Comparison of ENCODE assay signal across 18 cellular contexts in genomic region chr10:29583674-29584073, GRCh38. TPM values are rescaled to one million over a fixed set of nuclear protein-coding genes. Genes with fewer than 3 reads are reported as not detected.
DNase-seq lines count a peak whose midpoint lies in the region; ATAC-seq and TF ChIP-seq lines count a peak whose summit lies in the region.
"Had no signal": no experiment of that assay in that cellular context is flagged by ENCODE, and none has a peak within 500 bp of the region (broad histone marks: within the 10 kb centered on the region; RNA-seq: fewer than 3 reads in every experiment).

No MANE protein-coding gene starts in this region.

- H3K4me2 ChIP-seq in hepatocyte, result no peak overlapping the region

- peaks cover 10% of the 10 kb centered on the region for H3K4me1 Mint-ChIP-seq in activated naive CD4-positive, alpha-beta T cell treated with anti-CD3 and anti-CD28 coated beads for 36 hours (ENCODE audit: low read depth)
- H3K4me1 Mint-ChIP-seq in natural killer cell treated with Interleukin-12 subunit alpha and Interleukin-12 subunit beta and Interleukin-15 and Interleukin-18, amount 100 ng/mL, for 72 hours (ENCODE audit: low read depth in 2 of 2), result no peaks in the 10 kb centered on the region
- H3K4me1 Mint-ChIP-seq: activated CD8-positive, alpha-beta memory T cell treated with anti-CD3 and anti-CD28 coated beads, Interleukin-2, amount 10 ng/mL, durations not matched to agents 7 days and 5 days; activated naive CD4-positive, alpha-beta T cell treated with anti-CD3 and anti-CD28 coated beads, Interleukin-2, amount 10 ng/mL, durations not matched to agents 7 days and 5 days had no signal

- WGBS in hepatocyte (ENCODE audit: low lambda C conversion rate, missing lambda C conversion rate), result 89% methylated on average over 9 of the region's 9 CpGs

- H3K4me3 ChIP-seq in hepatocyte (no peak overlapping the region), stomach smooth muscle (ENCODE audit: low read length in 2 of 2) (no peak overlapping the region)
- H3K4me3 ChIP-seq: cardiac muscle cell had no signal

- H2AFZ ChIP-seq in hepatocyte, result no peak overlapping the region
- H2AFZ ChIP-seq: parathyroid adenoma had no signal

- TF ChIP-seq CTCF in hepatocyte (IDR thresholded peaks at IDR 0.05; ENCODE audit: poor library complexity), result no peak

- H3K27ac Mint-ChIP-seq in activated naive CD4-positive, alpha-beta T cell treated with anti-CD3 and anti-CD28 coated beads, Interleukin-2, amount 50 U/mL, for 72 hours, result peak overlapping the region in 1 of 2 donors; percentile 34
- H3K27ac Mint-ChIP-seq in activated naive CD4-positive, alpha-beta T cell treated with anti-CD3 and anti-CD28 coated beads for 36 hours, result no peak overlapping the region
- H3K27ac Mint-ChIP-seq in natural killer cell treated with Interleukin-12 subunit alpha and Interleukin-12 subunit beta and Interleukin-15 and Interleukin-18, amount 100 ng/mL, for 72 hours, result no peak overlapping the region
- H3K27ac Mint-ChIP-seq: activated CD8-positive, alpha-beta memory T cell treated with anti-CD3 and anti-CD28 coated beads, Interleukin-2, amount 10 ng/mL, durations not matched to agents 7 days and 5 days; activated naive CD4-positive, alpha-beta T cell treated with anti-CD3 and anti-CD28 coated beads, Interleukin-2, amount 10 ng/mL, durations not matched to agents 7 days and 5 days had no signal

- no peak for DNase-seq in activated naive CD4-positive, alpha-beta T cell treated with anti-CD3 and anti-CD28 coated beads, Interleukin-2, amount 50 U/mL, for 72 hours (ENCODE audit: low spot score in 2 of 2)
- no peak for DNase-seq in activated naive CD4-positive, alpha-beta T cell treated with anti-CD3 and anti-CD28 coated beads for 36 hours
- DNase-seq in amniotic epithelial cell (ENCODE audit: low read depth) (peak; percentile 65), hepatocyte (ENCODE audit: low spot score) (no peak), D341Med (ENCODE audit: low spot score) (no peak)
- DNase-seq in natural killer cell treated with Interleukin-12 subunit alpha and Interleukin-12 subunit beta and Interleukin-15 and Interleukin-18, amount 100 ng/mL, for 72 hours (ENCODE audit: low spot score), result no peak
- DNase-seq: ACHN; activated CD8-positive, alpha-beta memory T cell treated with anti-CD3 and anti-CD28 coated beads, Interleukin-2, amount 10 ng/mL, durations not matched to agents 7 days and 5 days; activated naive CD4-positive, alpha-beta T cell treated with anti-CD3 and anti-CD28 coated beads, Interleukin-2, amount 10 ng/mL, durations not matched to agents 7 days and 5 days; islet precursor cell; NCI-H187 treated with DMSO at 0.1 percent for 48 hours; NCI-H510A treated with DMSO at 0.1 percent for 48 hours; OCI-M1; WERI-Rb-1 had no signal

- H3K79me2 ChIP-seq in hepatocyte, result peaks cover 36% of the 10 kb centered on the region

- H3K27me3 ChIP-seq in hepatocyte (no peaks in the 10 kb centered on the region), stomach smooth muscle (ENCODE audit: control insufficient read depth in 1 of 2, insufficient read depth in 2 of 2, low read length in 2 of 2) (no peaks in the 10 kb centered on the region)
- H3K27me3 ChIP-seq: cardiac muscle cell had no signal

- no peaks in the 10 kb centered on the region for H3K9me2 ChIP-seq in hepatocyte (replicated peaks; ENCODE audit: insufficient read depth)

- H3K9me3 ChIP-seq in hepatocyte (ENCODE audit: low read depth), result no peaks in the 10 kb centered on the region
- no peaks in the 10 kb centered on the region for H3K9me3 ChIP-seq in stomach smooth muscle (ENCODE audit: control insufficient read depth in 2 of 2, low read length in 2 of 2)

- H3K4me3 Mint-ChIP-seq in activated naive CD4-positive, alpha-beta T cell treated with anti-CD3 and anti-CD28 coated beads for 36 hours, result no peak overlapping the region
- H3K4me3 Mint-ChIP-seq in natural killer cell treated with Interleukin-12 subunit alpha and Interleukin-12 subunit beta and Interleukin-15 and Interleukin-18, amount 100 ng/mL, for 72 hours, result no peak overlapping the region
- H3K4me3 Mint-ChIP-seq: activated CD8-positive, alpha-beta memory T cell treated with anti-CD3 and anti-CD28 coated beads, Interleukin-2, amount 10 ng/mL, durations not matched to agents 7 days and 5 days; activated naive CD4-positive, alpha-beta T cell treated with anti-CD3 and anti-CD28 coated beads, Interleukin-2, amount 10 ng/mL, durations not matched to agents 7 days and 5 days had no signal

- peak; percentile 44 to 57 for ATAC-seq in activated naive CD4-positive, alpha-beta T cell treated with anti-CD3 and anti-CD28 coated beads, Interleukin-2, amount 50 U/mL, for 72 hours
- ATAC-seq in HG03442 (IDR thresholded peaks at IDR 0.05; ENCODE audit: unreplicated experiment), result no peak
- no peak for ATAC-seq in natural killer cell treated with Interleukin-12 subunit alpha and Interleukin-12 subunit beta and Interleukin-15 and Interleukin-18, amount 100 ng/mL, for 72 hours
- ATAC-seq: activated CD8-positive, alpha-beta memory T cell treated with anti-CD3 and anti-CD28 coated beads, Interleukin-2, amount 10 ng/mL, durations not matched to agents 7 days and 5 days had no signal

- H3K27ac ChIP-seq in hepatocyte (peak overlapping the region; percentile 12), stomach smooth muscle (ENCODE audit: low read length) (peak overlapping the region; percentile 49)
- H3K27ac ChIP-seq: parathyroid adenoma, WERI-Rb-1 had no signal

- H3K36me3 ChIP-seq in hepatocyte (replicated peaks; ENCODE audit: insufficient read depth, low read depth) (no peaks in the 10 kb centered on the region), stomach smooth muscle (ENCODE audit: control insufficient read depth in 2 of 2, insufficient read depth in 2 of 2, low read length in 2 of 2) (peaks cover 0 to 7% of the 10 kb centered on the region in 2 donors)
- H3K36me3 ChIP-seq: WERI-Rb-1 had no signal

- peaks cover 0 to 8% of the 10 kb centered on the region in 2 donors for H3K36me3 Mint-ChIP-seq in activated naive CD4-positive, alpha-beta T cell treated with anti-CD3 and anti-CD28 coated beads, Interleukin-2, amount 50 U/mL, for 72 hours
- peaks cover 3% of the 10 kb centered on the region for H3K36me3 Mint-ChIP-seq in activated naive CD4-positive, alpha-beta T cell treated with anti-CD3 and anti-CD28 coated beads for 36 hours (ENCODE audit: low read depth)
- no peaks in the 10 kb centered on the region for H3K36me3 Mint-ChIP-seq in natural killer cell treated with Interleukin-12 subunit alpha and Interleukin-12 subunit beta and Interleukin-15 and Interleukin-18, amount 100 ng/mL, for 72 hours
- H3K36me3 Mint-ChIP-seq: activated CD8-positive, alpha-beta memory T cell treated with anti-CD3 and anti-CD28 coated beads, Interleukin-2, amount 10 ng/mL, durations not matched to agents 7 days and 5 days; activated naive CD4-positive, alpha-beta T cell treated with anti-CD3 and anti-CD28 coated beads, Interleukin-2, amount 10 ng/mL, durations not matched to agents 7 days and 5 days had no signal

- H3K27me3 Mint-ChIP-seq in activated naive CD4-positive, alpha-beta T cell treated with anti-CD3 and anti-CD28 coated beads for 36 hours (ENCODE audit: low read depth), result no peaks in the 10 kb centered on the region
- H3K27me3 Mint-ChIP-seq in natural killer cell treated with Interleukin-12 subunit alpha and Interleukin-12 subunit beta and Interleukin-15 and Interleukin-18, amount 100 ng/mL, for 72 hours, result no peaks in the 10 kb centered on the region
- H3K27me3 Mint-ChIP-seq: activated CD8-positive, alpha-beta memory T cell treated with anti-CD3 and anti-CD28 coated beads, Interleukin-2, amount 10 ng/mL, durations not matched to agents 7 days and 5 days; activated naive CD4-positive, alpha-beta T cell treated with anti-CD3 and anti-CD28 coated beads, Interleukin-2, amount 10 ng/mL, durations not matched to agents 7 days and 5 days had no signal

- intact Hi-C loops in activated naive CD4-positive, alpha-beta T cell treated with anti-CD3 and anti-CD28 coated beads for 36 hours (cut with micrococcal nuclease), result no loop called here

- CTCF ChIA-PET in activated naive CD4-positive, alpha-beta T cell treated with anti-CD3 and anti-CD28 coated beads for 36 hours (lab: Charles Lee), result no interaction called here

- no peak overlapping the region for H3K9ac ChIP-seq in stomach smooth muscle (ENCODE audit: low read length in 2 of 2)
- H3K9ac ChIP-seq: parathyroid adenoma had no signal

- H3K4me1 ChIP-seq in hepatocyte (ENCODE audit: insufficient read depth) (peaks cover 5% of the 10 kb centered on the region), stomach smooth muscle (ENCODE audit: control insufficient read depth, insufficient read depth, low read length) (peaks cover 54% of the 10 kb centered on the region)

- H3K9me3 Mint-ChIP-seq in activated naive CD4-positive, alpha-beta T cell treated with anti-CD3 and anti-CD28 coated beads, Interleukin-2, amount 50 U/mL, for 72 hours, result no peaks in the 10 kb centered on the region
- H3K9me3 Mint-ChIP-seq in activated naive CD4-positive, alpha-beta T cell treated with anti-CD3 and anti-CD28 coated beads for 36 hours, result no peaks in the 10 kb centered on the region
- H3K9me3 Mint-ChIP-seq in natural killer cell treated with Interleukin-12 subunit alpha and Interleukin-12 subunit beta and Interleukin-15 and Interleukin-18, amount 100 ng/mL, for 72 hours, result no peaks in the 10 kb centered on the region
- H3K9me3 Mint-ChIP-seq: activated naive CD4-positive, alpha-beta T cell treated with anti-CD3 and anti-CD28 coated beads, Interleukin-2, amount 10 ng/mL, durations not matched to agents 7 days and 5 days had no signal

- H4K20me1 ChIP-seq in hepatocyte (ENCODE audit: insufficient read depth, poor library complexity, severe bottlenecking), result no peaks in the 10 kb centered on the region

RNA-seq across cellular contexts. Expression of gene SVIL, which starts 51.1 kb away (rescaled TPM):
- total RNA-seq in activated naive CD4-positive, alpha-beta T cell treated with anti-CD3 and anti-CD28 coated beads, Interleukin-2, amount 50 U/mL, for 72 hours, result 10 to 100 TPM in 1 of 2 donors, 1 to 10 TPM in 1; 7.4 to 12.4 TPM
- 1 to 10 TPM; 7.0 to 8.3 TPM for total RNA-seq in activated naive CD4-positive, alpha-beta T cell treated with anti-CD3 and anti-CD28 coated beads for 36 hours
- 24.3 and 24.4 TPM in 2 replicates for total RNA-seq in hepatocyte
- polyA plus RNA-seq in hepatocyte, result 36.5 and 64.2 TPM in 2 replicates
- 10 to 100 TPM in 1 of 2 donors, 1 to 10 TPM in 1; 6.8 to 18.8 TPM for total RNA-seq in natural killer cell treated with Interleukin-12 subunit alpha and Interleukin-12 subunit beta and Interleukin-15 and Interleukin-18, amount 100 ng/mL, for 72 hours

Comparison
In these comparisons a context has a peak if more than half of its experiments do, and no peak if none do; other contexts are left out.
1. ATAC-seq: peak in activated naive CD4-positive, alpha-beta T cell treated with anti-CD3 and anti-CD28 coated beads, Interleukin-2, amount 50 U/mL, for 72 hours (2 of 2); none in HG03442 (single experiment) and natural killer cell treated with Interleukin-12 subunit alpha and Interleukin-12 subunit beta and Interleukin-15 and Interleukin-18, amount 100 ng/mL, for 72 hours (0 of 2).